In genomic region chr12:24560867-24561266, GRCh38 we compare ENCODE assay signal across 8 cellular contexts.
DNase-seq lines count a peak whose midpoint lies in the region; ATAC-seq and FAIRE-seq lines count a peak whose summit lies in the region.

No MANE protein-coding gene starts in this region.

- H3K36me3 ChIP-seq in muscle layer of duodenum (ENCODE audit: control insufficient read depth in 1 of 2, insufficient read depth in 2 of 2, low read length in 2 of 2) (no peaks in the 10 kb centered on the region), small intestine (ENCODE audit: control insufficient read depth in 2 of 2, insufficient read depth in 2 of 2, low read length in 2 of 2) (no peaks in the 10 kb centered on the region)

- intact Hi-C loops in left cardiac atrium (cut with DNase I), result loop anchor here in 1 of 2 donors (10.0 kb wide), 1 partner anchor 166 kb away; no protein-coding TSS in a partner anchor
- intact Hi-C loops in Right ventricle myocardium inferior (cut with DNase I), result no loop called here

- 4 to 20% (median 9%) methylated on average over 2 of the region's 2 CpGs for WGBS in small intestine, 3 donors

- no peaks in the 10 kb centered on the region for H3K27me3 ChIP-seq in muscle layer of duodenum (ENCODE audit: low read depth, low read length)
- H3K27me3 ChIP-seq in small intestine (ENCODE audit: control insufficient read depth in 2 of 2, insufficient read depth in 2 of 2, low read length in 2 of 2), result peaks cover 2 to 4% of the 10 kb centered on the region in 2 donors

- H3K27ac ChIP-seq in cingulate gyrus (ENCODE audit: low read depth, low read length) (peak overlapping the region; percentile 69), muscle layer of duodenum (ENCODE audit: low read length) (peak overlapping the region; percentile 39), small intestine (ENCODE audit: low read depth in 1 of 2, low read length in 1 of 2) (peak overlapping the region in 1 of 2 donors; percentile 57)

- peaks cover 0 to 9% of the 10 kb centered on the region in 2 donors for H3K4me1 ChIP-seq in muscle layer of duodenum (ENCODE audit: control insufficient read depth in 1 of 2, insufficient read depth in 2 of 2, low read length in 2 of 2)
- H3K4me1 ChIP-seq in small intestine (ENCODE audit: control insufficient read depth in 2 of 2, insufficient read depth in 1 of 2, low read depth in 1 of 2, low read length in 1 of 2), result no peaks in the 10 kb centered on the region

- DNase-seq in left cardiac atrium, result peak; percentile 31
- no peak for DNase-seq in Right ventricle myocardium inferior (ENCODE audit: missing footprints)
- no peak for DNase-seq in inferior parietal cortex (ENCODE audit: extremely low spot score)
- DNase-seq in small intestine, result no peak
- DNase-seq in H4 (ENCODE audit: low spot score), result no peak
- DNase-seq in HUDEP-2 (lab: John Stamatoyannopoulos, UW; ENCODE audit: unreplicated experiment in 76 of 76), result no peak

- no peak for FAIRE-seq in small intestine (lab: Jason Lieb, UNC)

- peak overlapping the region; percentile 80 to 93 for H3K4me3 ChIP-seq in muscle layer of duodenum (ENCODE audit: low read depth in 1 of 2, low read length in 2 of 2)
- no peak overlapping the region for H3K4me3 ChIP-seq in small intestine (ENCODE audit: low read depth in 1 of 2, low read length in 2 of 2)

- ATAC-seq in left cardiac atrium (peak in 1 of 2 donors; percentile 2), Right ventricle myocardium inferior (no peak)

- H3K9me3 ChIP-seq in muscle layer of duodenum (ENCODE audit: control insufficient read depth in 1 of 2, low read length in 2 of 2) (no peaks in the 10 kb centered on the region), small intestine (ENCODE audit: control insufficient read depth, low read depth) (no peaks in the 10 kb centered on the region)

Comparison
In these comparisons a context has a peak if more than half of its experiments do, and no peak if none do; other contexts are left out.
1. H3K4me3 ChIP-seq: peak in muscle layer of duodenum (2 of 2); none in small intestine (0 of 2).